In the genomic region with DNA sequence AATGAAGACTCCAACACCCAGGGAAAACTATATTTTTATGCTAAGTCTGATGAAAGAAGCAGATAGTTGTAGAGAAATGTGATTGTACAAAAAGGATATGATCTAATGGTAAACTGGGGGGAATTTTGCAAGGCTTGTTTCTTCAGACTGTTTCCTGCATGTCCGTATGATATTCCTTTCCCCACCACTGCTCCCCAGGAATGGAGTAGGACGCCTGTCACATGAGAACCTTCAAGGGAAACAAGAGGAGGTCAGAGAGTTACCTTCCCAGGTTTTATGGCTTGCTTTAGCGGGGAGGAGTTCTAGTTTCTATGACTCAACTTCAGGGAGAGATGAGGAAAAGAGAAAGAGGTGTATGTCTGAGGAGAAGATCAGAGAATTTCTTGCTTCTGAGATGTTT, we compare ENCODE assay signal across 27 cellular contexts. TPM values are rescaled to one million over a fixed set of nuclear protein-coding genes. Genes with fewer than 3 reads are reported as not detected.
"Had no signal": no experiment of that assay in that cellular context is flagged by ENCODE, and none has a peak within 500 bp of the region (broad histone marks: within the 10 kb centered on the region; RNA-seq: fewer than 3 reads in every experiment).

No MANE protein-coding gene starts in this region.

- H3K36me3 ChIP-seq: gastrocnemius medialis, ovary, stomach, thyroid gland, upper lobe of left lung had no signal

- DNase-seq: activated CD4-positive, alpha-beta T cell treated with anti-CD3 and anti-CD28 coated beads for 36 hours; activated naive CD4-positive, alpha-beta T cell; activated T-cell treated with anti-CD3 and anti-CD28 coated beads for 4 hours; activated T-cell treated with anti-CD3 and anti-CD28 coated beads, Interleukin-2, amount 50 U/mL, for 72 hours; dermis blood vessel endothelial cell; effector CD4-positive, alpha-beta T cell; gastrocnemius medialis; head of caudate nucleus; hypothalamus; immature natural killer cell; left ventricle myocardium superior; naive B cell; ovary; stimulated activated CD4-positive, alpha-beta T cell treated with anti-CD3 and anti-CD28 coated beads, Interleukin-15, amount 100 ng/mL, for 24 hours; stimulated activated CD4-positive, alpha-beta T cell treated with anti-CD3 and anti-CD28 coated beads, Interleukin-2, amount 100 ng/mL, for 24 hours; stimulated activated naive B cell treated with anti-CD40 and anti-IgM and Interleukin-4, amounts not matched to agents 10 μg/mL and 1 μg/mL and 100 μg/mL, for 72 hours; stomach; T-helper 2 cell; thyroid gland; upper lobe of left lung had no signal

- H3K36me3 Mint-ChIP-seq: activated naive CD4-positive, alpha-beta T cell treated with anti-CD3 and anti-CD28 coated beads, Interleukin-2, amount 50 U/mL, for 72 hours; immature natural killer cell; naive B cell; stimulated activated naive B cell treated with anti-CD40 and anti-IgM and Interleukin-4, amounts not matched to agents 10 μg/mL and 1 μg/mL and 100 μg/mL, for 72 hours had no signal

- H3K4me1 Mint-ChIP-seq: activated CD4-positive, alpha-beta T cell treated with anti-CD3 and anti-CD28 coated beads for 36 hours; immature natural killer cell; naive B cell; stimulated activated naive B cell treated with anti-CD40 and anti-IgM and Interleukin-4, amounts not matched to agents 10 μg/mL and 1 μg/mL and 100 μg/mL, for 72 hours had no signal

- H3K27me3 ChIP-seq: gastrocnemius medialis, ovary, stomach, thyroid gland, upper lobe of left lung had no signal

- H3K4me3 ChIP-seq: gastrocnemius medialis, ovary, stomach, thyroid gland, upper lobe of left lung had no signal

- H3K9me3 ChIP-seq: gastrocnemius medialis, ovary, stomach, thyroid gland, upper lobe of left lung had no signal

- H3K4me3 Mint-ChIP-seq: activated CD4-positive, alpha-beta T cell treated with anti-CD3 and anti-CD28 coated beads for 36 hours; activated T-cell treated with anti-CD3 and anti-CD28 coated beads, Interleukin-2, amount 50 U/mL, for 72 hours; immature natural killer cell; naive B cell; stimulated activated naive B cell treated with anti-CD40 and anti-IgM and Interleukin-4, amounts not matched to agents 10 μg/mL and 1 μg/mL and 100 μg/mL, for 72 hours; WTC11 had no signal

- H3K27ac ChIP-seq: epithelial cell of prostate, gastrocnemius medialis, ovary, stomach, thyroid gland, upper lobe of left lung had no signal

- H3K4me1 ChIP-seq: gastrocnemius medialis, thyroid gland had no signal

- H3K27me3 Mint-ChIP-seq: activated CD4-positive, alpha-beta T cell treated with anti-CD3 and anti-CD28 coated beads for 36 hours; naive B cell; progenitor cell of endocrine pancreas; stimulated activated naive B cell treated with anti-CD40 and anti-IgM and Interleukin-4, amounts not matched to agents 10 μg/mL and 1 μg/mL and 100 μg/mL, for 72 hours had no signal

- FAIRE-seq: colon had no signal

- ATAC-seq: activated CD4-positive, alpha-beta T cell treated with anti-CD3 and anti-CD28 coated beads for 36 hours; activated naive CD4-positive, alpha-beta T cell treated with anti-CD3 and anti-CD28 coated beads, Interleukin-2, amount 50 U/mL, for 72 hours; activated T-cell treated with anti-CD3 and anti-CD28 coated beads, Interleukin-2, amount 50 U/mL, for 72 hours; gastrocnemius medialis; left ventricle myocardium superior; stimulated activated naive B cell treated with anti-CD40 and anti-IgM and Interleukin-4, amounts not matched to agents 10 μg/mL and 1 μg/mL and 100 μg/mL, for 72 hours; WTC11 had no signal

- H3K27ac Mint-ChIP-seq: activated CD4-positive, alpha-beta T cell treated with anti-CD3 and anti-CD28 coated beads for 36 hours; activated naive CD4-positive, alpha-beta T cell treated with anti-CD3 and anti-CD28 coated beads, Interleukin-2, amount 50 U/mL, for 72 hours; activated T-cell treated with anti-CD3 and anti-CD28 coated beads, Interleukin-2, amount 50 U/mL, for 72 hours; immature natural killer cell; naive B cell; progenitor cell of endocrine pancreas; stimulated activated naive B cell treated with anti-CD40 and anti-IgM and Interleukin-4, amounts not matched to agents 10 μg/mL and 1 μg/mL and 100 μg/mL, for 72 hours; WTC11 had no signal

- H3K9me3 Mint-ChIP-seq: activated T-cell treated with anti-CD3 and anti-CD28 coated beads, Interleukin-2, amount 50 U/mL, for 72 hours had no signal

RNA-seq across cellular contexts. Expression of gene ITPRID1, which starts 16.4 kb away (rescaled TPM):
- total RNA-seq: activated CD4-positive, alpha-beta T cell treated with anti-CD3 and anti-CD28 coated beads for 36 hours; activated naive CD4-positive, alpha-beta T cell treated with anti-CD3 and anti-CD28 coated beads, Interleukin-2, amount 50 U/mL, for 72 hours; activated T-cell treated with anti-CD3 and anti-CD28 coated beads, Interleukin-2, amount 50 U/mL, for 72 hours; dermis blood vessel endothelial cell; gastrocnemius medialis; left ventricle myocardium superior; lung microvascular endothelial cell; ovary; thyroid gland had no signal
- polyA plus RNA-seq: immature natural killer cell, neural cell had no signal
